In genomic region chr6:131795366-131795765, GRCh38 we compare ENCODE assay signal across 2 cellular contexts.
TF ChIP-seq lines count a peak whose summit lies in the region.

No MANE protein-coding gene starts in this region.

TF ChIP-seq in GM23338, 12 proteins besides CTCF, POLR2A, EP300 and RAD21 (continued from another document):
- TF ChIP-seq ZNF331 (CRISPR knock-in tag; IDR thresholded peaks at IDR 0.05; ENCODE audit: low read depth) (no peak), ZNF462 (CRISPR knock-in tag; IDR thresholded peaks at IDR 0.05) (no peak), STAT1 (IDR thresholded peaks at IDR 0.05; ENCODE audit: unreplicated experiment) (no peak)
- TF ChIP-seq, protein P1, sequence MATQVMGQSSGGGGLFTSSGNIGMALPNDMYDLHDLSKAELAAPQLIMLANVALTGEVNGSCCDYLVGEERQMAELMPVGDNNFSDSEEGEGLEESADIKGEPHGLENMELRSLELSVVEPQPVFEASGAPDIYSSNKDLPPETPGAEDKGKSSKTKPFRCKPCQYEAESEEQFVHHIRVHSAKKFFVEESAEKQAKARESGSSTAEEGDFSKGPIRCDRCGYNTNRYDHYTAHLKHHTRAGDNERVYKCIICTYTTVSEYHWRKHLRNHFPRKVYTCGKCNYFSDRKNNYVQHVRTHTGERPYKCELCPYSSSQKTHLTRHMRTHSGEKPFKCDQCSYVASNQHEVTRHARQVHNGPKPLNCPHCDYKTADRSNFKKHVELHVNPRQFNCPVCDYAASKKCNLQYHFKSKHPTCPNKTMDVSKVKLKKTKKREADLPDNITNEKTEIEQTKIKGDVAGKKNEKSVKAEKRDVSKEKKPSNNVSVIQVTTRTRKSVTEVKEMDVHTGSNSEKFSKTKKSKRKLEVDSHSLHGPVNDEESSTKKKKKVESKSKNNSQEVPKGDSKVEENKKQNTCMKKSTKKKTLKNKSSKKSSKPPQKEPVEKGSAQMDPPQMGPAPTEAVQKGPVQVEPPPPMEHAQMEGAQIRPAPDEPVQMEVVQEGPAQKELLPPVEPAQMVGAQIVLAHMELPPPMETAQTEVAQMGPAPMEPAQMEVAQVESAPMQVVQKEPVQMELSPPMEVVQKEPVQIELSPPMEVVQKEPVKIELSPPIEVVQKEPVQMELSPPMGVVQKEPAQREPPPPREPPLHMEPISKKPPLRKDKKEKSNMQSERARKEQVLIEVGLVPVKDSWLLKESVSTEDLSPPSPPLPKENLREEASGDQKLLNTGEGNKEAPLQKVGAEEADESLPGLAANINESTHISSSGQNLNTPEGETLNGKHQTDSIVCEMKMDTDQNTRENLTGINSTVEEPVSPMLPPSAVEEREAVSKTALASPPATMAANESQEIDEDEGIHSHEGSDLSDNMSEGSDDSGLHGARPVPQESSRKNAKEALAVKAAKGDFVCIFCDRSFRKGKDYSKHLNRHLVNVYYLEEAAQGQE (IDR thresholded peaks at IDR 0.05; ENCODE audit: unreplicated experiment) = no peak
TF ChIP-seq in GM23338: peak in this region for 0.

TF ChIP-seq in WTC11, 78 proteins besides CTCF, POLR2A, EP300 and RAD21:
- TF ChIP-seq, protein P2, sequence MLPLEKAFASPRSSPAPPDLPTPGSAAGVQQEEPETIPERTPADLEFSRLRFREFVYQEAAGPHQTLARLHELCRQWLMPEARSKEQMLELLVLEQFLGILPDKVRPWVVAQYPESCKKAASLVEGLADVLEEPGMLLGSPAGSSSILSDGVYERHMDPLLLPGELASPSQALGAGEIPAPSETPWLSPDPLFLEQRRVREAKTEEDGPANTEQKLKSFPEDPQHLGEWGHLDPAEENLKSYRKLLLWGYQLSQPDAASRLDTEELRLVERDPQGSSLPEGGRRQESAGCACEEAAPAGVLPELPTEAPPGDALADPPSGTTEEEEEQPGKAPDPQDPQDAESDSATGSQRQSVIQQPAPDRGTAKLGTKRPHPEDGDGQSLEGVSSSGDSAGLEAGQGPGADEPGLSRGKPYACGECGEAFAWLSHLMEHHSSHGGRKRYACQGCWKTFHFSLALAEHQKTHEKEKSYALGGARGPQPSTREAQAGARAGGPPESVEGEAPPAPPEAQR (CRISPR knock-in tag; IDR thresholded peaks at IDR 0.05) = no peak
- no peak for TF ChIP-seq ATF6 (CRISPR knock-in tag; IDR thresholded peaks at IDR 0.05)
- TF ChIP-seq ETV6 (CRISPR knock-in tag; IDR thresholded peaks at IDR 0.05) = no peak
- TF ChIP-seq ZMAT4 (CRISPR knock-in tag; IDR thresholded peaks at IDR 0.05) = no peak
- TF ChIP-seq SMAD4 (CRISPR knock-in tag; IDR thresholded peaks at IDR 0.05) = no peak
- TF ChIP-seq EMX1 (CRISPR knock-in tag; IDR thresholded peaks at IDR 0.05) = no peak
- no peak for TF ChIP-seq CDX4 (CRISPR knock-in tag; IDR thresholded peaks at IDR 0.05; ENCODE audit: borderline replicate concordance)
- no peak for TF ChIP-seq ZNF425 (CRISPR knock-in tag; conservative IDR thresholded peaks at IDR 0.05)
- no peak for TF ChIP-seq E2F4 (CRISPR knock-in tag; IDR thresholded peaks at IDR 0.05; ENCODE audit: borderline replicate concordance, low read depth)
